In the genomic region with DNA sequence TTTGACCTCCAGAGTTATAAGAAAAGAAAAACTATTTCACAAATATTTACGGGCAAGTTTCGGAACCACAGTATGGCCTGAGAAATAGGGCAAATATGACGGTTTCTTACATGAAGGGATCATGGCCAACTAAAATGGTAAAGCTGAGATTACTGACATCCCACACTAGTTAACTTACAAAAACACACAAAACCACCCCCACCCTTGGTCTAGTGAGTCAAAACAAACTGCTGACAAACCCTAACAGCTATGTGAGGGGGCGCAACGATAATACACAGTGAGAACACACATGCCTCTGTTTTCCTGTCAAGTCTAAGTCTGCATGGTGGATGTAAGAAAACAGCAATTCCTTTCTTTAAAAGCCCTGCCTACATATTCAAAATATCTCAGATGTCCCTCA, we compare ENCODE assay signal across 9 cellular contexts. TPM values are rescaled to one million over a fixed set of nuclear protein-coding genes. Genes with fewer than 3 reads are reported as not detected.
DNase-seq lines count a peak whose midpoint lies in the region; ATAC-seq and TF ChIP-seq lines count a peak whose summit lies in the region.
"Had no signal": no experiment of that assay in that cellular context is flagged by ENCODE, and none has a peak within 500 bp of the region (broad histone marks: within the 10 kb centered on the region; RNA-seq: fewer than 3 reads in every experiment).

No MANE protein-coding gene starts in this region.

- no peaks in the 10 kb centered on the region for H3K27me3 Mint-ChIP-seq in natural killer cell treated with Interleukin-12 subunit alpha and Interleukin-12 subunit beta and Interleukin-15 and Interleukin-18, amount 100 ng/mL, for 72 hours
- H3K27me3 Mint-ChIP-seq in neural progenitor cell (ENCODE audit: insufficient read depth, low read depth), result no peaks in the 10 kb centered on the region

- H3K36me3 ChIP-seq in adipocyte (ENCODE audit: control insufficient read depth, insufficient read depth, low read length, severe bottlenecking) (peaks cover 64% of the 10 kb centered on the region), neural progenitor cell (no peaks in the 10 kb centered on the region)
- H3K36me3 ChIP-seq: lower lobe of right lung had no signal

- H3F3A ChIP-seq in neural progenitor cell (ENCODE audit: low read depth), result no peaks in the 10 kb centered on the region

- peaks cover 52% of the 10 kb centered on the region for H3K79me2 ChIP-seq in neural progenitor cell (ENCODE audit: low read depth)

- peaks cover 24% of the 10 kb centered on the region for H3K36me3 Mint-ChIP-seq in natural killer cell treated with Interleukin-12 subunit alpha and Interleukin-12 subunit beta and Interleukin-15 and Interleukin-18, amount 100 ng/mL, for 72 hours
- peaks cover 28% of the 10 kb centered on the region for H3K36me3 Mint-ChIP-seq in neural progenitor cell

- no peak overlapping the region for H2AFZ ChIP-seq in neural progenitor cell (replicated peaks)

- H3K9me3 ChIP-seq in adipocyte (ENCODE audit: control insufficient read depth, low read length) (no peaks in the 10 kb centered on the region), neural progenitor cell (ENCODE audit: low read depth) (no peaks in the 10 kb centered on the region)
- H3K9me3 ChIP-seq: lower lobe of right lung had no signal

- H3K4me3 ChIP-seq in adipocyte (ENCODE audit: low read length) (peak overlapping the region; percentile 22), neural progenitor cell (no peak overlapping the region)
- H3K4me3 ChIP-seq: lower lobe of right lung had no signal

- H4K20me1 ChIP-seq in neural progenitor cell (ENCODE audit: low read depth), result peaks cover 12% of the 10 kb centered on the region

- no peak overlapping the region for H3K4me2 ChIP-seq in neural progenitor cell

- H3K9ac ChIP-seq in adipocyte (ENCODE audit: low read length) (no peak overlapping the region), neural progenitor cell (no peak overlapping the region)

- peak overlapping the region; percentile 90 for H3K27ac Mint-ChIP-seq in natural killer cell treated with Interleukin-12 subunit alpha and Interleukin-12 subunit beta and Interleukin-15 and Interleukin-18, amount 100 ng/mL, for 72 hours
- H3K27ac Mint-ChIP-seq in neural progenitor cell, result no peak overlapping the region

- ATAC-seq in HG02938 (IDR thresholded peaks at IDR 0.05; ENCODE audit: unreplicated experiment), result peak; percentile 55
- ATAC-seq in natural killer cell treated with Interleukin-12 subunit alpha and Interleukin-12 subunit beta and Interleukin-15 and Interleukin-18, amount 100 ng/mL, for 72 hours, result peak; percentile 82 to 95

- no peaks in the 10 kb centered on the region for H3K27me3 ChIP-seq in adipocyte (replicated peaks; ENCODE audit: control insufficient read depth, insufficient read depth, low read length)
- H3K27me3 ChIP-seq in neural progenitor cell, result no peaks in the 10 kb centered on the region

- no peak overlapping the region for H3K27ac ChIP-seq in neural progenitor cell
- H3K27ac ChIP-seq: lower lobe of right lung had no signal

- no peaks in the 10 kb centered on the region for H3K9me3 Mint-ChIP-seq in natural killer cell treated with Interleukin-12 subunit alpha and Interleukin-12 subunit beta and Interleukin-15 and Interleukin-18, amount 100 ng/mL, for 72 hours
- no peaks in the 10 kb centered on the region for H3K9me3 Mint-ChIP-seq in neural progenitor cell

- peak; percentile 9 for DNase-seq in activated CD4-positive, CD25-positive, alpha-beta regulatory T cell treated with anti-CD3 and anti-CD28 coated beads, Interleukin-2, amount 50 U/mL, for 16 hours (ENCODE audit: low read depth, low spot score)
- no peak for DNase-seq in activated CD4-positive, CD25-positive, alpha-beta regulatory T cell treated with anti-CD3 and anti-CD28 coated beads, Interleukin-2, amount 50 U/mL, for 72 hours
- DNase-seq in adipocyte (ENCODE audit: low read depth), result peak; percentile 78
- no peak for DNase-seq in natural killer cell treated with Interleukin-12 subunit alpha and Interleukin-12 subunit beta and Interleukin-15 and Interleukin-18, amount 100 ng/mL, for 72 hours (ENCODE audit: low spot score)
- no peak for DNase-seq in MV-4-11 (lab: John Stamatoyannopoulos, UW)
- DNase-seq in neural progenitor cell (ENCODE audit: low spot score), result no peak
- no peak for DNase-seq in glomerular visceral epithelial cell (ENCODE audit: extremely low spot score)
- DNase-seq: lower lobe of right lung had no signal

- H3K4me1 ChIP-seq in adipocyte (ENCODE audit: control insufficient read depth, insufficient read depth, low read length) (peaks cover 30% of the 10 kb centered on the region), neural progenitor cell (peaks cover 14% of the 10 kb centered on the region)

- H3K4me1 Mint-ChIP-seq in natural killer cell treated with Interleukin-12 subunit alpha and Interleukin-12 subunit beta and Interleukin-15 and Interleukin-18, amount 100 ng/mL, for 72 hours (ENCODE audit: low read depth in 2 of 2), result peaks cover 47 to 66% of the 10 kb centered on the region in 2 donors
- peaks cover 11% of the 10 kb centered on the region for H3K4me1 Mint-ChIP-seq in neural progenitor cell

- no peak for TF ChIP-seq CTCF in neural progenitor cell (IDR thresholded peaks at IDR 0.05)

- H3K4me3 Mint-ChIP-seq in natural killer cell treated with Interleukin-12 subunit alpha and Interleukin-12 subunit beta and Interleukin-15 and Interleukin-18, amount 100 ng/mL, for 72 hours, result peak overlapping the region; percentile 88
- no peak overlapping the region for H3K4me3 Mint-ChIP-seq in neural progenitor cell

RNA-seq across cellular contexts. Expression of gene CBLB, which starts 32.3 kb away (rescaled TPM):
- 10 to 100 TPM; 70.8 to 78.3 TPM for total RNA-seq in natural killer cell treated with Interleukin-12 subunit alpha and Interleukin-12 subunit beta and Interleukin-15 and Interleukin-18, amount 100 ng/mL, for 72 hours
- total RNA-seq in neural progenitor cell (ENCODE audit: low replicate concordance), result 61.2 and 105 TPM in 2 replicates

Comparison
In these comparisons a context has a peak if more than half of its experiments do, and no peak if none do; other contexts are left out.
1. DNase-seq: peak in activated CD4-positive, CD25-positive, alpha-beta regulatory T cell treated with anti-CD3 and anti-CD28 coated beads, Interleukin-2, amount 50 U/mL, for 16 hours (single experiment) and adipocyte (single experiment); none in activated CD4-positive, CD25-positive, alpha-beta regulatory T cell treated with anti-CD3 and anti-CD28 coated beads, Interleukin-2, amount 50 U/mL, for 72 hours (single experiment), natural killer cell treated with Interleukin-12 subunit alpha and Interleukin-12 subunit beta and Interleukin-15 and Interleukin-18, amount 100 ng/mL, for 72 hours (single experiment), MV-4-11 (single experiment), neural progenitor cell (single experiment) and glomerular visceral epithelial cell (single experiment).